2 cellular contexts compared by ENCODE assay signal in the genomic region with DNA sequence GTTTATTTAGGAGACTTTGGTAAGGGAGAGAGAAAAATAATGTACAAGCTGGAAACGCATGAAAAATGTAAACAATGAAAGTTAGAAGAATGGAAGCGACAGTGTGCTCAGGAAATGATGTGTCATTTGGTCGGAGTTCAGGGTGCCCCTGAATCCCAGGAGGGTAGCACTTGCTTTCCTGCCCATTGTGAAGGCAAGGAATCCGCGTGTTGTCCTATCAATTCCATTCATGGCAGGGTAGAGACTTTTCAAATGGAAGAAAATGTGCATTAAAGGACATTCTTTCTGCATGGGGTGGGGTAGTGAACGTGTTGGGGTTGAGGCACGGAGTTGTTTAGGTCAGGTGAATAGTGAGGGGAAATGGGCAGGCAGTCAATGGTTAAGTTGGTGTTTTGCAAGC.
TF ChIP-seq lines count a peak whose summit lies in the region.

No MANE protein-coding gene starts in this region.

TF ChIP-seq in IMR-90, 13 proteins besides CTCF, POLR2A, EP300 and RAD21:
- TF ChIP-seq RFX5 (IDR thresholded peaks at IDR 0.05; ENCODE audit: low read depth, low read length) (no peak), RCOR1 (IDR thresholded peaks at IDR 0.05; ENCODE audit: insufficient replicate concordance, low read length) (no peak), FOS (IDR thresholded peaks at IDR 0.05; ENCODE audit: low read depth, low read length) (no peak), NFE2L2 (IDR thresholded peaks at IDR 0.05; ENCODE audit: low read depth, low read length) (no peak), CEBPB (IDR thresholded peaks at IDR 0.05; ENCODE audit: low read depth, low read length) (no peak), MXI1 (IDR thresholded peaks at IDR 0.05; ENCODE audit: borderline replicate concordance, low read depth, low read length) (no peak), CHD1 (IDR thresholded peaks at IDR 0.05; ENCODE audit: low read depth, low read length) (no peak), BHLHE40 (IDR thresholded peaks at IDR 0.05; ENCODE audit: low read depth, low read length) (no peak), MAFK (IDR thresholded peaks at IDR 0.05; ENCODE audit: low read depth, low read length) (no peak), SMC3 (IDR thresholded peaks at IDR 0.05; ENCODE audit: low read depth, low read length) (no peak), MAZ (IDR thresholded peaks at IDR 0.05; ENCODE audit: borderline replicate concordance, low read depth, low read length) (no peak)
- TF ChIP-seq, protein P1, sequence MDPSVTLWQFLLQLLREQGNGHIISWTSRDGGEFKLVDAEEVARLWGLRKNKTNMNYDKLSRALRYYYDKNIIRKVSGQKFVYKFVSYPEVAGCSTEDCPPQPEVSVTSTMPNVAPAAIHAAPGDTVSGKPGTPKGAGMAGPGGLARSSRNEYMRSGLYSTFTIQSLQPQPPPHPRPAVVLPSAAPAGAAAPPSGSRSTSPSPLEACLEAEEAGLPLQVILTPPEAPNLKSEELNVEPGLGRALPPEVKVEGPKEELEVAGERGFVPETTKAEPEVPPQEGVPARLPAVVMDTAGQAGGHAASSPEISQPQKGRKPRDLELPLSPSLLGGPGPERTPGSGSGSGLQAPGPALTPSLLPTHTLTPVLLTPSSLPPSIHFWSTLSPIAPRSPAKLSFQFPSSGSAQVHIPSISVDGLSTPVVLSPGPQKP (IDR thresholded peaks at IDR 0.05; ENCODE audit: borderline replicate concordance, low read depth, low read length): no peak
- TF ChIP-seq, protein P2, sequence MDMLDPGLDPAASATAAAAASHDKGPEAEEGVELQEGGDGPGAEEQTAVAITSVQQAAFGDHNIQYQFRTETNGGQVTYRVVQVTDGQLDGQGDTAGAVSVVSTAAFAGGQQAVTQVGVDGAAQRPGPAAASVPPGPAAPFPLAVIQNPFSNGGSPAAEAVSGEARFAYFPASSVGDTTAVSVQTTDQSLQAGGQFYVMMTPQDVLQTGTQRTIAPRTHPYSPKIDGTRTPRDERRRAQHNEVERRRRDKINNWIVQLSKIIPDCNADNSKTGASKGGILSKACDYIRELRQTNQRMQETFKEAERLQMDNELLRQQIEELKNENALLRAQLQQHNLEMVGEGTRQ (IDR thresholded peaks at IDR 0.05; ENCODE audit: low read depth, low read length): no peak

TF ChIP-seq in H1, 55 proteins besides CTCF, POLR2A, EP300 and RAD21:
- TF ChIP-seq SAP30 (IDR thresholded peaks at IDR 0.05; ENCODE audit: insufficient read depth, insufficient replicate concordance, low read length): peak; percentile 4
- TF ChIP-seq, protein P3, sequence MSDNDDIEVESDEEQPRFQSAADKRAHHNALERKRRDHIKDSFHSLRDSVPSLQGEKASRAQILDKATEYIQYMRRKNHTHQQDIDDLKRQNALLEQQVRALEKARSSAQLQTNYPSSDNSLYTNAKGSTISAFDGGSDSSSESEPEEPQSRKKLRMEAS (IDR thresholded peaks at IDR 0.05): 0 out of 2 replicates have a peak, but pooled peaks have one; percentile 10
- TF ChIP-seq, protein P4, sequence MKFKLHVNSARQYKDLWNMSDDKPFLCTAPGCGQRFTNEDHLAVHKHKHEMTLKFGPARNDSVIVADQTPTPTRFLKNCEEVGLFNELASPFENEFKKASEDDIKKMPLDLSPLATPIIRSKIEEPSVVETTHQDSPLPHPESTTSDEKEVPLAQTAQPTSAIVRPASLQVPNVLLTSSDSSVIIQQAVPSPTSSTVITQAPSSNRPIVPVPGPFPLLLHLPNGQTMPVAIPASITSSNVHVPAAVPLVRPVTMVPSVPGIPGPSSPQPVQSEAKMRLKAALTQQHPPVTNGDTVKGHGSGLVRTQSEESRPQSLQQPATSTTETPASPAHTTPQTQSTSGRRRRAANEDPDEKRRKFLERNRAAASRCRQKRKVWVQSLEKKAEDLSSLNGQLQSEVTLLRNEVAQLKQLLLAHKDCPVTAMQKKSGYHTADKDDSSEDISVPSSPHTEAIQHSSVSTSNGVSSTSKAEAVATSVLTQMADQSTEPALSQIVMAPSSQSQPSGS (IDR thresholded peaks at IDR 0.05; ENCODE audit: low read length): no peak
